In the genomic region with DNA sequence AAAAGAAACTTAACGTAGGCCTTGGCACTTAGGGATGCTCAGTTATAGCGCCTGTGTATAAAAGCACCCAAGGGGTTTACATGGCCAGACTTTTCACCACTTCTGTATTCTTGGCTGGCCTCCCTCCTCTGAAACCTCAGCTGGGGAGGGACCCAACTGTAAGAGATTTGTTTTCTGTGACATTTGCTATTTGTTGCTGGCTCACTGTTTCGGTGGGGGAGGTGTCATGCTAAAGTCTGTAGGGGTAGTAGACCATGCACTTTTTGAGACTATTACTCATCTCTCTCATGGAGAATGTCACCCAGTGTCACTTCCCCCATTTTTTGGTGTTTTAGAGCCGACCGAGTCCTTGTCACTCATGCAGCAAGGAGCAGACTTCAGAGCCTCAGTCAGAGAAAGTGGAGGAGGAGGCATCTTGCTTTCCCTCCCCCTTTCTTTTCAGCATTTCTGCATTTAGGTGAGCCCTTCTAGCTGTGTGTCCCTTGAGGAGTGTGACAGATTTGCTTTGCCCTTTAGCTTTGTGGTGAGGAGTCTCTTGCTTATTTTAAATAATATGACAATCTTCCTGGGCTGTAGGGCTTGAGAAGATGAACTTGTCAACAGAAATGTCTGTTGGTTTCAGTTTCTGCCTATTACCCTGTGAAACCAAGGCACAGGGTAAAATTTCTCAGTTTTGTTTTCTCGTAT, we compare ENCODE assay signal across 8 cellular contexts.
A peak's percentile ranks its signal among the peaks of the same experiment; 100 is the strongest.
DNase-seq lines count a peak whose midpoint lies in the region; ATAC-seq, FAIRE-seq and TF ChIP-seq lines count a peak whose summit lies in the region.

No MANE protein-coding gene starts in this region.

- no peak for TF ChIP-seq EP300 in stomach (IDR thresholded peaks at IDR 0.05)

- no peak for TF ChIP-seq POLR2A in GM12892 (IDR thresholded peaks at IDR 0.05; ENCODE audit: low read depth, low read length)
- TF ChIP-seq POLR2A in stomach (IDR thresholded peaks at IDR 0.05): no peak

- intact Hi-C loops in stomach (cut with DNase I; ENCODE audit: low total_unique reads): loop anchor here (10.0 kb wide), 1 partner anchor 396 kb away; no protein-coding TSS in a partner anchor

- peak overlapping the region; percentile 75 for H3K4me2 ChIP-seq in MM.1S (ENCODE audit: low read depth, low read length)

- H3K9ac ChIP-seq in MM.1S (ENCODE audit: low read length): peak overlapping the region; percentile 29; the same call in 1 of the 2 replicates

- H3K9me3 ChIP-seq in MM.1S (replicated peaks; ENCODE audit: insufficient read depth, low read length): no peaks in the 10 kb centered on the region
- H3K9me3 ChIP-seq in stomach: peaks cover 0 to 6% (median 5%) of the 10 kb centered on the region in 4 donors

- H3K27ac Mint-ChIP-seq in activated naive CD8-positive, alpha-beta T cell treated with anti-CD3 and anti-CD28 coated beads for 36 hours: peak overlapping the region; percentile 87

- no peaks in the 10 kb centered on the region for H3K79me2 ChIP-seq in MM.1S (ENCODE audit: low read length)

- peaks cover 16% of the 10 kb centered on the region for H3K9me3 Mint-ChIP-seq in activated naive CD8-positive, alpha-beta T cell treated with anti-CD3 and anti-CD28 coated beads for 36 hours

- no peaks in the 10 kb centered on the region for H3K36me3 ChIP-seq in MM.1S (replicated peaks; ENCODE audit: insufficient read depth, low read length)
- H3K36me3 ChIP-seq in stomach: no peaks in the 10 kb centered on the region

- no peak overlapping the region for H2AFZ ChIP-seq in MM.1S (ENCODE audit: low read length)

- no peak for TF ChIP-seq CTCF in MM.1S (IDR thresholded peaks at IDR 0.05; ENCODE audit: low read length)
- no peak for TF ChIP-seq CTCF in stomach (IDR thresholded peaks at IDR 0.05)

- H4K20me1 ChIP-seq in MM.1S (ENCODE audit: insufficient read depth, low read length): no peaks in the 10 kb centered on the region

- H3K4me3 Mint-ChIP-seq in activated naive CD8-positive, alpha-beta T cell treated with anti-CD3 and anti-CD28 coated beads for 36 hours: peak overlapping the region; percentile 49

- peak overlapping the region; percentile 88 for H3K27ac ChIP-seq in MM.1S (ENCODE audit: low read length)
- H3K27ac ChIP-seq in stomach: peak overlapping the region in 2 of 5 donors; percentile 9 to 11

- ATAC-seq in GM21576 (IDR thresholded peaks at IDR 0.05; ENCODE audit: unreplicated experiment): peak; percentile 95

- H3K27me3 ChIP-seq in MM.1S (replicated peaks; ENCODE audit: insufficient read depth, low read length): peaks cover 15% of the 10 kb centered on the region; the same call in 1 of the 2 replicates
- no peaks in the 10 kb centered on the region for H3K27me3 ChIP-seq in stomach

- 54 to 73% (median 66%) methylated on average over 6 of the region's 6 CpGs for WGBS in stomach, 5 donors

- H3K4me1 ChIP-seq in MM.1S (ENCODE audit: low read length) (peaks cover 49% of the 10 kb centered on the region), stomach (peaks cover 0 to 4% (median 0%) of the 10 kb centered on the region in 4 donors)

- peaks cover 9% of the 10 kb centered on the region for H3K36me3 Mint-ChIP-seq in activated naive CD8-positive, alpha-beta T cell treated with anti-CD3 and anti-CD28 coated beads for 36 hours

- H3F3A ChIP-seq in MM.1S (ENCODE audit: insufficient read depth, low read length): peaks cover 34% of the 10 kb centered on the region

- H3K4me1 Mint-ChIP-seq in activated naive CD8-positive, alpha-beta T cell treated with anti-CD3 and anti-CD28 coated beads for 36 hours: peaks cover 32% of the 10 kb centered on the region

- DNase-seq in GM12892 (ENCODE audit: insufficient read length) (peak; percentile 28), MM.1S (peak; percentile 95), retina (no peak), stomach (no peak), SW 1271 (lab: John Stamatoyannopoulos, UW) (no peak)
- DNase-seq in activated naive CD8-positive, alpha-beta T cell treated with anti-CD3 and anti-CD28 coated beads for 36 hours: peak; percentile 68
- DNase-seq in stimulated activated CD4-positive, alpha-beta T cell treated with anti-CD3 and anti-CD28 coated beads, TNF-alpha, amount 100 ng/mL, for 24 hours (ENCODE audit: low read depth in 3 of 3): peak; percentile 18 to 44 (median 28)

- peak; percentile 94 for FAIRE-seq in GM12892 (lab: Jason Lieb, UNC)

- H3K4me3 ChIP-seq in MM.1S (ENCODE audit: low read length) (peak overlapping the region; percentile 30), stomach (no peak overlapping the region)

- no peaks in the 10 kb centered on the region for H3K9me2 ChIP-seq in MM.1S (replicated peaks; ENCODE audit: insufficient read depth, low read length)

- H3K27me3 Mint-ChIP-seq in activated naive CD8-positive, alpha-beta T cell treated with anti-CD3 and anti-CD28 coated beads for 36 hours: peaks cover 18% of the 10 kb centered on the region

Comparison
In these comparisons a context has a peak if more than half of its experiments do, and no peak if none do; other contexts are left out.
1. DNase-seq: peak in GM12892 (single experiment), MM.1S (single experiment), activated naive CD8-positive, alpha-beta T cell treated with anti-CD3 and anti-CD28 coated beads for 36 hours (single experiment) and stimulated activated CD4-positive, alpha-beta T cell treated with anti-CD3 and anti-CD28 coated beads, TNF-alpha, amount 100 ng/mL, for 24 hours (3 of 3); none in retina (single experiment), stomach (single experiment) and SW 1271 (0 of 2).